ENCODE assay signal across 9 cellular contexts in the genomic region with DNA sequence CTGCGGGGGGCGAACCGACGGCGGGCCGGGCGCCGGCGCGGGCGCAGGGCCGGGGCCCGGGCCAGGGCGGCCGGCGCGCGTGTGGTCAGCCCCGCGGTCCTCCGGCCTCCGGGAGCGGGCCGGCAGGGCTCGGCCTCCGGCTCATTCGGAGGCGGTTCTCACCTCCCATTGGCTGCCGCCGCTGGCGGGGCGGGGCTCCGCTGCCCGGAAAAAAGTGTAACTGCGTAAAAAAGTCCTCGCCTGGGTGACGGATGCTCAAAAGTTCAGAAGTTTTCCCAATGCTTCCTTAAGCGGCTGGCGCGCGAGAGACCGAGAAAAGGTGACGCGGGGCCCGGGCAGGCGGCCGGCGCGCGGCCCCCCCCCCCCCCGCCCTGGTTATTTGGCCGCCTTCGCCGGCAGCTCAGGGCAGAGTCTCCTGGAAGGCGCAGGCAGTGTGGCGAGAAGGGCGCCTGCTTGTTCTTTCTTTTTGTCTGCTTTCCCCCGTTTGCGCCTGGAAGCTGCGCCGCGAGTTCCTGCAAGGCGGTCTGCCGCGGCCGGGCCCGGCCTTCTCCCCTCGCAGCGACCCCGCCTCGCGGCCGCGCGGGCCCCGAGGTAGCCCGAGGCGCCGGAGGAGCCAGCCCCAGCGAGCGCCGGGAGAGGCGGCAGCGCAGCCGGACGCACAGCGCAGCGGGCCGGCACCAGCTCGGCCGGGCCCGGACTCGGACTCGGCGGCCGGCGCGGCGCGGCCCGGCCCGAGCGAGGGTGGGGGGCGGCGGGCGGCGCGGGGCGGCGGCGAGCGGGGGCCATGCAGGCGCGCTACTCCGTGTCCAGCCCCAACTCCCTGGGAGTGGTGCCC. TPM values are rescaled to one million over a fixed set of nuclear protein-coding genes. Genes with fewer than 3 reads are reported as not detected.
DNase-seq lines count a peak whose midpoint lies in the region; ATAC-seq and TF ChIP-seq lines count a peak whose summit lies in the region.
"Had no signal": no experiment of that assay in that cellular context is flagged by ENCODE, and none has a peak within 500 bp of the region (broad histone marks: within the 10 kb centered on the region; RNA-seq: fewer than 3 reads in every experiment).

A gene (plus strand): TSS at position 254 of the 835 bp plus-strand sequence. CDS start 531 bp downstream, at position 785.

- 0 to 3% methylated on average over 8 to 29 of the region's 115 CpGs for WGBS in upper lobe of left lung, 2 donors

- TF ChIP-seq CTCF in LNCaP clone FGC (IDR thresholded peaks at IDR 0.05; ENCODE audit: control insufficient read depth, extremely low read depth, insufficient read depth) (no peak), WI38 (IDR thresholded peaks at IDR 0.05; ENCODE audit: low read depth, low read length) (no peak), epithelial cell of proximal tubule (conservative IDR thresholded peaks at IDR 0.05; ENCODE audit: low read depth, low read length) (no peak), upper lobe of left lung (IDR thresholded peaks at IDR 0.05) (no peak)

- TF ChIP-seq POLR2A in upper lobe of left lung (IDR thresholded peaks at IDR 0.05) = peak in 1 of 4 donors; percentile 19

- ATAC-seq in GM21526 (IDR thresholded peaks at IDR 0.05; ENCODE audit: low FRiP score, unreplicated experiment) (peak; percentile 67), upper lobe of left lung (ENCODE audit: low FRiP score in 2 of 2) (peak; percentile 85 to 90)

- TF ChIP-seq EP300 in upper lobe of left lung (IDR thresholded peaks at IDR 0.05) = no peak

- H3K4me1 ChIP-seq in upper lobe of left lung = peaks cover 51 to 88% (median 65%) of the 10 kb centered on the region in 4 donors

- peak within 1 kb of the TSS; percentile 46 to 82 (median 58) for H3K27ac ChIP-seq in upper lobe of left lung

- peak within 1 kb of the TSS; percentile 46 for H3K4me3 ChIP-seq in LNCaP clone FGC (ENCODE audit: low read depth, low read length)
- peak within 1 kb of the TSS; percentile 82 for H3K4me3 ChIP-seq in WI38 (ENCODE audit: low read depth, low read length)
- peak within 1 kb of the TSS; percentile 81 for H3K4me3 ChIP-seq in epithelial cell of proximal tubule (ENCODE audit: low read depth, low read length)
- H3K4me3 ChIP-seq in upper lobe of left lung = peak within 1 kb of the TSS; percentile 45 to 65 (median 58)

- peak; percentile 43 for DNase-seq in NCI-H1436 (lab: John Stamatoyannopoulos, UW)
- DNase-seq in NCI-H1436 treated with DMSO at 0.1 percent for 48 hours (lab: John Stamatoyannopoulos, UW) = no peak
- DNase-seq in LNCaP clone FGC (ENCODE audit: low read depth) = peak; percentile 21
- peak; percentile 56 for DNase-seq in epithelial cell of proximal tubule (ENCODE audit: low read depth)
- DNase-seq in midbrain (lab: John Stamatoyannopoulos, UW) = peak; percentile 40
- peak; percentile 72 to 97 for DNase-seq in upper lobe of left lung
- DNase-seq: DND-41 had no signal

- no peaks in the 10 kb centered on the region for H3K36me3 ChIP-seq in upper lobe of left lung

- H3K27me3 ChIP-seq in upper lobe of left lung = peaks cover 0 to 89% (median 65%) of the 10 kb centered on the region in 4 donors

- no peaks in the 10 kb centered on the region for H3K9me3 ChIP-seq in upper lobe of left lung

RNA-seq across cellular contexts. Expression of the gene that starts here (rescaled TPM):
- total RNA-seq in epithelial cell of proximal tubule (18.6 and 27.7 TPM in 2 replicates), upper lobe of left lung (1 to 10 TPM in 5 of 6 donors, under 1 TPM in 1; 0.22 to 5.5 (median 2.2) TPM)
